Comparison of ENCODE assay signal across 19 cellular contexts in the genomic region with DNA sequence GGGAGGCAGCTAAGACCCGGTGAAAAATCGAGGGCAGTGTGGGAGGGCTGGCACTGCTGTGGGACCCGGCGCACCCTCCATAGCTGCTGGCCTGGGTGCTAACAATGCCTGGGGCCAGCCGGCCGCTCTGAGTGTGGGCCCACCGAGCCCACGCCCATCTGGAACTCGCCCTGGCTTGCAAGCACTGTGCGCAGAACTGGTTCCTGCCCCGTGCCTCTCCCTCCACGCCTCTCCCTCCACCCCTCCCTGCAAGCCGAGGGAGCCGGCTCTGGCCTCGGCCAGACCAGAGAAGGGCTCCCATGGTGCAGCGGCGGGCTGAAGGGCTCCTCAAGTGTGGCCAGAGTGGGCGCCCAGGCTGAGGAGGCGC.
"Had no signal": no experiment of that assay in that cellular context is flagged by ENCODE, and none has a peak within 500 bp of the region (broad histone marks: within the 10 kb centered on the region; RNA-seq: fewer than 3 reads in every experiment).

No MANE protein-coding gene starts in this region.

- H3K27ac ChIP-seq: epithelial cell of prostate, heart left ventricle, ovary, stomach, thoracic aorta, transverse colon had no signal

- H3K27me3 ChIP-seq: heart left ventricle, ovary, transverse colon had no signal

- DNase-seq: effector memory CD4-positive, alpha-beta T cell; heart left ventricle; hippocampal formation; kidney glomerular epithelial cell; mammary epithelial cell; mucosa of descending colon; naive thymus-derived CD8-positive, alpha-beta T cell; ovary; stimulated activated CD4-positive, alpha-beta T cell treated with anti-CD3 and anti-CD28 coated beads, Interleukin-4, amount 100 ng/mL, for 24 hours; stimulated activated naive B cell treated with anti-CD40 and anti-IgM and Interleukin-4, amounts not matched to agents 10 μg/mL and 1 μg/mL and 100 μg/mL, for 72 hours; stomach; substantia nigra; transverse colon had no signal

- FAIRE-seq: endometrium, frontal cortex, urothelium cell line had no signal

- ATAC-seq: mucosa of descending colon; naive thymus-derived CD8-positive, alpha-beta T cell; right cardiac atrium; stimulated activated naive B cell treated with anti-CD40 and anti-IgM and Interleukin-4, amounts not matched to agents 10 μg/mL and 1 μg/mL and 100 μg/mL, for 72 hours had no signal

- H3K9me3 ChIP-seq: heart left ventricle, mucosa of descending colon, ovary, stomach, thoracic aorta, transverse colon had no signal

- H3K4me3 ChIP-seq: heart left ventricle, mucosa of descending colon, ovary, stomach, thoracic aorta, transverse colon had no signal

- H3K4me1 ChIP-seq: stomach, transverse colon had no signal

- H3K36me3 ChIP-seq: ovary, thoracic aorta, transverse colon had no signal
